ENCODE assay signal across 9 cellular contexts in the genomic region with DNA sequence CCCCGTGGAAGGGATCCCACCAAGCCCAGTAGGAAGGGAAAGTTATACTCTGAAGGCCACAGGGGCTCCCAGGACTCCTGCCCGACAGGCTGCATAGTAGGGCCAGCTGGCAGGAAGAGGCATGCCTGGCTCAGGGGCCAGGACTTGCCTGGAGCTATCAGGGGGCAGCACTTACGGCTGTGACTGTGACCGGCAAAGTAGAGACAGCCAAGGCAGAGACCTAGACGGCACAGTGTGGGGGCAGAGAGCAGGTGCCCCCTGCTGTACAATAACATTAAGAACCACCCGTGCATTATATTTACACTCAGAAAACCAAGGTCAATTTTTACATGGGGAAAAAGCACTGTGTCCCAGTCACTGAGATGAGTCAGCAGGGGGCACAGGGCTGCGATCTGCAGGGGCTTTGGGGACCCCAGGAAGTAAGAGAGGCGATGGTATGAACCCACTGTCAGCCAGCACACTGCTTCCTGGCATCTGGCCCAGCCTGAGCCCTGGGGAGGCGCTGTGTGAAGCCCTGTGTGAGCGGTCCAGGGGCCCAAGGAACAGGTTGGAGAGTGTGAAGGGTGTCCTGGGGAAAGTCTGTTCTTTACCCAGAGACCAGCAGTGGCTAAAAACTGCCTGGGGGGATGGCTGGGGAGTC. TPM values are rescaled to one million over a fixed set of nuclear protein-coding genes. Genes with fewer than 3 reads are reported as not detected.
DNase-seq lines count a peak whose midpoint lies in the region; ATAC-seq and TF ChIP-seq lines count a peak whose summit lies in the region.
"Had no signal": no experiment of that assay in that cellular context is flagged by ENCODE, and none has a peak within 500 bp of the region (broad histone marks: within the 10 kb centered on the region; RNA-seq: fewer than 3 reads in every experiment).

No MANE protein-coding gene starts in this region.

- peaks cover 16% of the 10 kb centered on the region for H3K36me3 Mint-ChIP-seq in activated CD4-positive, alpha-beta memory T cell treated with anti-CD3 and anti-CD28 coated beads, Interleukin-2, amount 10 ng/mL, durations not matched to agents 7 days and 5 days (ENCODE audit: low read depth)

- no peak overlapping the region for H3K4me3 Mint-ChIP-seq in activated CD4-positive, alpha-beta memory T cell treated with anti-CD3 and anti-CD28 coated beads, Interleukin-2, amount 10 ng/mL, durations not matched to agents 7 days and 5 days

- POLR2A ChIA-PET in activated CD4-positive, alpha-beta memory T cell treated with anti-CD3 and anti-CD28 coated beads, Interleukin-2, amount 10 ng/mL, durations not matched to agents 7 days and 5 days (lab: Charles Lee) = interaction anchor here (1.6 to 3.1 kb wide), 2 partner anchors 27 to 59 kb away, joined by 4 to 29 read pairs; no protein-coding TSS in a partner anchor

- CTCF ChIA-PET in activated CD4-positive, alpha-beta memory T cell treated with anti-CD3 and anti-CD28 coated beads, Interleukin-2, amount 10 ng/mL, durations not matched to agents 7 days and 5 days (lab: Charles Lee) = interaction anchor here (1.0 to 2.6 kb wide), 2 partner anchors 65 to 76 kb away, joined by 3 to 16 read pairs; no protein-coding TSS in a partner anchor

- WGBS in heart right ventricle, 2 donors = 34 to 36% methylated on average over 10 of the region's 10 CpGs

- TF ChIP-seq CTCF in AG10803 (conservative IDR thresholded peaks at IDR 0.05; ENCODE audit: low read length) = 0 out of 2 replicates have a peak, but pooled peaks have one; percentile 8
- peak; percentile 13; the same call in 1 of the 2 replicates for TF ChIP-seq CTCF in GM12875 (IDR thresholded peaks at IDR 0.05; ENCODE audit: borderline replicate concordance, insufficient read depth, low read depth, low read length)
- peak in 4 of 9 donors; percentile 22 to 34 (median 30) for TF ChIP-seq CTCF in heart right ventricle (IDR thresholded peaks at IDR 0.05)
- no peak for TF ChIP-seq CTCF in coronary artery (IDR thresholded peaks at IDR 0.05)

- no peaks in the 10 kb centered on the region for H3K9me3 Mint-ChIP-seq in activated CD4-positive, alpha-beta memory T cell treated with anti-CD3 and anti-CD28 coated beads, Interleukin-2, amount 10 ng/mL, durations not matched to agents 7 days and 5 days

- H3K27me3 Mint-ChIP-seq in activated CD4-positive, alpha-beta memory T cell treated with anti-CD3 and anti-CD28 coated beads, Interleukin-2, amount 10 ng/mL, durations not matched to agents 7 days and 5 days = no peaks in the 10 kb centered on the region

- H3K27ac ChIP-seq in heart right ventricle (peak overlapping the region in 2 of 10 donors; percentile 18 to 55), coronary artery (no peak overlapping the region)

- peaks cover 0 to 19% (median 0%) of the 10 kb centered on the region in 9 donors for H3K36me3 ChIP-seq in heart right ventricle

- DNase-seq in AG10803 (ENCODE audit: low read depth) = no peak
- DNase-seq in activated CD4-positive, alpha-beta memory T cell treated with anti-CD3 and anti-CD28 coated beads, Interleukin-2, amount 10 ng/mL, durations not matched to agents 7 days and 5 days = no peak
- DNase-seq in heart right ventricle = peak in 1 of 2 donors; percentile 39
- DNase-seq in coronary artery (ENCODE audit: low spot score) = no peak
- no peak for DNase-seq in NCI-H128 (lab: John Stamatoyannopoulos, UW; ENCODE audit: unreplicated experiment)
- DNase-seq in activated CD4-positive, CD25-positive, alpha-beta regulatory T cell treated with anti-CD3 and anti-CD28 coated beads, Interleukin-2, amount 50 U/mL, for 72 hours = no peak
- DNase-seq: mesendoderm had no signal

- no peaks in the 10 kb centered on the region for H3K27me3 ChIP-seq in heart right ventricle

- intact Hi-C loops in heart right ventricle (cut with DNase I) = loop anchor here in 3 of 10 donors (5.0 kb wide), 2 partner anchors 77 to 202 kb away; no protein-coding TSS in a partner anchor

- no peak overlapping the region for H3K4me3 ChIP-seq in AG10803 (ENCODE audit: low read length)
- H3K4me3 ChIP-seq in GM12875 (ENCODE audit: low read depth, low read length) = no peak overlapping the region
- H3K4me3 ChIP-seq in heart right ventricle = no peak overlapping the region
- no peak overlapping the region for H3K4me3 ChIP-seq in coronary artery

- peaks cover 64% of the 10 kb centered on the region for H3K4me1 Mint-ChIP-seq in activated CD4-positive, alpha-beta memory T cell treated with anti-CD3 and anti-CD28 coated beads, Interleukin-2, amount 10 ng/mL, durations not matched to agents 7 days and 5 days

- ATAC-seq in heart right ventricle (peak in 7 of 8 donors; percentile 37 to 63 (median 61)), GM18519 (IDR thresholded peaks at IDR 0.05; ENCODE audit: low FRiP score, unreplicated experiment) (no peak)

- no peaks in the 10 kb centered on the region for H3K9me3 ChIP-seq in heart right ventricle

- peaks cover 3 to 44% (median 29%) of the 10 kb centered on the region in 9 donors for H3K4me1 ChIP-seq in heart right ventricle

- H3K27ac Mint-ChIP-seq in activated CD4-positive, alpha-beta memory T cell treated with anti-CD3 and anti-CD28 coated beads, Interleukin-2, amount 10 ng/mL, durations not matched to agents 7 days and 5 days = peak overlapping the region; percentile 60

RNA-seq across cellular contexts. Expression of gene CCDC167, which starts 9.9 kb away (rescaled TPM):
- 10 to 100 TPM; 52.2 to 55.0 TPM for total RNA-seq in activated CD4-positive, alpha-beta memory T cell treated with anti-CD3 and anti-CD28 coated beads, Interleukin-2, amount 10 ng/mL, durations not matched to agents 7 days and 5 days
- total RNA-seq in heart right ventricle = 10 to 100 TPM; 17.5 to 34.7 (median 24.1) TPM
- polyA plus RNA-seq in heart right ventricle = 100 to 1,000 TPM in 1 of 2 donors, 10 to 100 TPM in 1; 25.3 to 103 TPM

RNA-seq across cellular contexts. Expression of gene CMTR1, which starts 56.8 kb away (rescaled TPM):
- total RNA-seq in activated CD4-positive, alpha-beta memory T cell treated with anti-CD3 and anti-CD28 coated beads, Interleukin-2, amount 10 ng/mL, durations not matched to agents 7 days and 5 days = 10 to 100 TPM; 97.7 to 99.7 TPM
- 10 to 100 TPM; 22.6 to 37.0 (median 33.5) TPM for total RNA-seq in heart right ventricle
- 10 to 100 TPM; 13.1 to 19.7 TPM for polyA plus RNA-seq in heart right ventricle
